Comparison of ENCODE assay signal across 8 cellular contexts in the genomic region with DNA sequence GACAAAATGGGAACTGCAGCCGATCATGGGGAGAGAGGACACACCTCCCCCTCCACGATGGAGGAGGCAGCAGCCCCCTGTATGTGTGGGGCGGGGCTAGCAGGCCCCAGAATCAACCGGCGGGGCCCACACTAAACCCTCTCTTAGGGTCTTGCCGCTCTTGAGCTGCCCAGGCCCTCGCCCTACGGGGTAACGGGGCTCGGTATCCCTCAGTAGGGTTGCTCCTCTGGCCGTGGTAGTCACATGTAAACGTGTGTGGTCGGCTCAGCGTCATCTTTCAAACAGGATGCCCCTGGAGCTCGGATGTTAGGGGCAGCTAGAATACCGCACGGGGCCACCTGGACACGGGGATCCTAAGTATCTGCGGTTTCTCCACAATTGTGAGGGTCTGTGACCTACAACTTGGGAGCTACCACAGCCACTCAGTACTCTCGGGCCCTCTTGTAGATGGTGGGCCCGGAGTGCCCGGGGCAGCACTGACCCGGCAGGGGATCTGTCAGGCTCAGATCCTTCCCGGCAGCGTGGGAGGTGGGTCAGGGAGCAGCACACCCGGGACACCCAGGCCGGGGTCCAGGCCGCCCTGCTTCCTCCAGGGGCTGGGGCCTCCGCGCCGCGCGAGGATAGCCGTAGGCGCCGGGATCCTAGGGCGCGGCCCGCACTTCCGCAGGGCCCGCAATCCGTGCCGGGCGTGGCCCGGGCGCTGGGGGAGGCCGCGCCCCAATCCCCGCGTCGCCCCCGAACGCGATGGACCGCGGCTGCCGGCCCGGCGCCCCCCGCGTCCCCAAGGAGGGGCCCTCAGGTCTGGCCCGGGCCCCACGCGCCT. TPM values are rescaled to one million over a fixed set of nuclear protein-coding genes. Genes with fewer than 3 reads are reported as not detected.
DNase-seq lines count a peak whose midpoint lies in the region; ATAC-seq and TF ChIP-seq lines count a peak whose summit lies in the region.

No MANE protein-coding gene starts in this region.

- H3K27me3 Mint-ChIP-seq in activated T-cell treated with anti-CD3 and anti-CD28 coated beads, Interleukin-2, amount 50 U/mL, for 24 hours = no peaks in the 10 kb centered on the region

- H3K79me2 ChIP-seq in osteoblast (ENCODE audit: insufficient read depth, low read length) = peaks cover 36% of the 10 kb centered on the region

- no peaks in the 10 kb centered on the region for H3K9me3 ChIP-seq in BLaER1 treated with 17β-estradiol and CSF1 and Interleukin-3, amounts not matched to agents 10 nM and 100 nM (replicated peaks in 1 of 11)
- no peaks in the 10 kb centered on the region for H3K9me3 ChIP-seq in osteoblast (ENCODE audit: low read depth, low read length)

- peak; percentile 32 to 47 for DNase-seq in Kasumi-1 (lab: John Stamatoyannopoulos, UW)
- peak; percentile 69 for DNase-seq in activated T-cell treated with anti-CD3 and anti-CD28 coated beads, Interleukin-2, amount 50 U/mL, for 24 hours
- peak; percentile 73 for DNase-seq in fibroblast of villous mesenchyme (ENCODE audit: low read depth)
- peak; percentile 95 for DNase-seq in osteoblast (ENCODE audit: insufficient read length, low spot score, missing footprints)
- no peak for DNase-seq in NCI-H2029 treated with DMSO at 0.1 percent for 48 hours (lab: John Stamatoyannopoulos, UW)

- peak; percentile 9 for ATAC-seq in GM19372 (IDR thresholded peaks at IDR 0.05; ENCODE audit: low read depth, unreplicated experiment)
- no peak for ATAC-seq in GM19395 (IDR thresholded peaks at IDR 0.05; ENCODE audit: unreplicated experiment)

- H2AFZ ChIP-seq in osteoblast (ENCODE audit: low read length) = no peak overlapping the region

- no peak for TF ChIP-seq CTCF in fibroblast of villous mesenchyme (IDR thresholded peaks at IDR 0.05; ENCODE audit: insufficient read depth, low read depth, low read length)
- no peak for TF ChIP-seq CTCF in osteoblast (IDR thresholded peaks at IDR 0.05; ENCODE audit: extremely low read depth, low read depth, low read length)

- H3K4me2 ChIP-seq in BLaER1 treated with 17β-estradiol and CSF1 and Interleukin-3, amounts not matched to agents 10 nM and 100 nM = peak overlapping the region; percentile 89 to 99 (median 97)
- H3K4me2 ChIP-seq in osteoblast (ENCODE audit: insufficient read depth, low read length) = peak overlapping the region; percentile 88

- peaks cover 54 to 71% (median 66%) of the 10 kb centered on the region in 10 experiments for H3K4me1 ChIP-seq in BLaER1 treated with 17β-estradiol and CSF1 and Interleukin-3, amounts not matched to agents 10 nM and 100 nM
- H3K4me1 ChIP-seq in osteoblast (ENCODE audit: insufficient read depth, low read length) = peaks cover 23% of the 10 kb centered on the region

- peaks cover 70% of the 10 kb centered on the region for H3K36me3 Mint-ChIP-seq in activated T-cell treated with anti-CD3 and anti-CD28 coated beads, Interleukin-2, amount 50 U/mL, for 24 hours (ENCODE audit: low read depth)

- no peaks in the 10 kb centered on the region for H3K9me3 Mint-ChIP-seq in activated T-cell treated with anti-CD3 and anti-CD28 coated beads, Interleukin-2, amount 50 U/mL, for 24 hours

- H3K36me3 ChIP-seq in BLaER1 treated with 17β-estradiol and CSF1 and Interleukin-3, amounts not matched to agents 10 nM and 100 nM = peaks cover 24 to 48% (median 38%) of the 10 kb centered on the region in 11 experiments
- H3K36me3 ChIP-seq in osteoblast (ENCODE audit: insufficient read depth, low read length) = peaks cover 33% of the 10 kb centered on the region

- H3K9ac ChIP-seq in BLaER1 treated with 17β-estradiol and CSF1 and Interleukin-3, amounts not matched to agents 10 nM and 100 nM = peak overlapping the region; percentile 95 to 100 (median 100)

- H4K20me1 ChIP-seq in BLaER1 treated with 17β-estradiol and CSF1 and Interleukin-3, amounts not matched to agents 10 nM and 100 nM = peaks cover 51 to 55% (median 54%) of the 10 kb centered on the region in 11 experiments
- H4K20me1 ChIP-seq in osteoblast (ENCODE audit: insufficient read depth, low read length) = peaks cover 41% of the 10 kb centered on the region

- peak overlapping the region; percentile 93 for H3K4me3 Mint-ChIP-seq in activated T-cell treated with anti-CD3 and anti-CD28 coated beads, Interleukin-2, amount 50 U/mL, for 24 hours

- H3K27me3 ChIP-seq in BLaER1 treated with 17β-estradiol and CSF1 and Interleukin-3, amounts not matched to agents 10 nM and 100 nM = no peaks in the 10 kb centered on the region
- H3K27me3 ChIP-seq in osteoblast (ENCODE audit: insufficient read depth, low read length) = no peaks in the 10 kb centered on the region

- peak overlapping the region; percentile 76 to 99 (median 96) for H3K4me3 ChIP-seq in BLaER1 treated with 17β-estradiol and CSF1 and Interleukin-3, amounts not matched to agents 10 nM and 100 nM
- H3K4me3 ChIP-seq in fibroblast of villous mesenchyme (ENCODE audit: low read depth, low read length) = peak overlapping the region; percentile 85
- H3K4me3 ChIP-seq in osteoblast (ENCODE audit: insufficient read depth, low read length) = peak overlapping the region; percentile 92

- peak overlapping the region; percentile 96 to 100 (median 100) for H3K27ac ChIP-seq in BLaER1 treated with 17β-estradiol and CSF1 and Interleukin-3, amounts not matched to agents 10 nM and 100 nM
- H3K27ac ChIP-seq in osteoblast (ENCODE audit: low read depth, low read length) = peak overlapping the region; percentile 82

- H3K27ac Mint-ChIP-seq in activated T-cell treated with anti-CD3 and anti-CD28 coated beads, Interleukin-2, amount 50 U/mL, for 24 hours = peak overlapping the region; percentile 94

- H3K4me1 Mint-ChIP-seq in activated T-cell treated with anti-CD3 and anti-CD28 coated beads, Interleukin-2, amount 50 U/mL, for 24 hours (ENCODE audit: low read depth) = peaks cover 59% of the 10 kb centered on the region

RNA-seq across cellular contexts. Expression of a gene that starts 0.8 kb away (rescaled TPM):
- 106 and 181 TPM in 2 replicates for total RNA-seq in fibroblast of villous mesenchyme
- total RNA-seq in osteoblast = 120 and 133 TPM in 2 replicates

RNA-seq across cellular contexts. Expression of a gene that starts 10.0 kb away (rescaled TPM):
- total RNA-seq in fibroblast of villous mesenchyme (735 and 809 TPM in 2 replicates), osteoblast (1,119 and 1,240 TPM in 2 replicates)

RNA-seq across cellular contexts. Expression of a gene that starts 21.0 kb away (rescaled TPM):
- total RNA-seq in fibroblast of villous mesenchyme (120 and 134 TPM in 2 replicates), osteoblast (58.0 and 60.1 TPM in 2 replicates)

RNA-seq across cellular contexts. Expression of a gene that starts 21.2 kb away (rescaled TPM):
- total RNA-seq in fibroblast of villous mesenchyme = 101 and 150 TPM in 2 replicates
- total RNA-seq in osteoblast = 105 and 123 TPM in 2 replicates

RNA-seq across cellular contexts. Expression of a gene that starts 31.7 kb away (rescaled TPM):
- 0.43 and 0.64 TPM in 2 replicates for total RNA-seq in fibroblast of villous mesenchyme
- under 0.01 TPM in 1 of 2 replicates, not detected in the other for total RNA-seq in osteoblast
